Comparison of ENCODE assay signal across 8 cellular contexts in genomic region chr3:196082471-196082971, GRCh38. TPM values are rescaled to one million over a fixed set of nuclear protein-coding genes. Genes with fewer than 3 reads are reported as not detected.
DNase-seq lines count a peak whose midpoint lies in the region; ATAC-seq and TF ChIP-seq lines count a peak whose summit lies in the region.

No MANE protein-coding gene starts in this region.

- ATAC-seq in activated CD4-positive, alpha-beta T cell treated with anti-CD3 and anti-CD28 coated beads for 36 hours = no peak
- ATAC-seq in gastrocnemius medialis (no peak), HG02588 (IDR thresholded peaks at IDR 0.05; ENCODE audit: unreplicated experiment) (no peak), GM21717 (IDR thresholded peaks at IDR 0.05; ENCODE audit: unreplicated experiment) (no peak)

- H3K36me3 ChIP-seq in SK-N-MC (ENCODE audit: insufficient read depth, low read length) (no peaks in the 10 kb centered on the region; the same call in 1 of the 2 replicates), gastrocnemius medialis (no peaks in the 10 kb centered on the region)

- no peak for TF ChIP-seq POLR2A in gastrocnemius medialis (IDR thresholded peaks at IDR 0.05)

- H3K9me3 ChIP-seq in SK-N-MC (ENCODE audit: low read depth, low read length) (no peaks in the 10 kb centered on the region), gastrocnemius medialis (no peaks in the 10 kb centered on the region)

- H3K4me3 Mint-ChIP-seq in activated CD4-positive, alpha-beta T cell treated with anti-CD3 and anti-CD28 coated beads for 36 hours = peak overlapping the region; percentile 95

- POLR2A ChIA-PET in activated CD4-positive, alpha-beta T cell treated with anti-CD3 and anti-CD28 coated beads for 36 hours (lab: Charles Lee) = interaction anchor here (0.7 kb wide), 1 partner anchor 122 kb away, joined by 3 read pairs; no protein-coding TSS in a partner anchor

- peaks cover 28% of the 10 kb centered on the region for H3K4me1 Mint-ChIP-seq in activated CD4-positive, alpha-beta T cell treated with anti-CD3 and anti-CD28 coated beads for 36 hours

- TF ChIP-seq CTCF in foreskin fibroblast (IDR thresholded peaks at IDR 0.05; ENCODE audit: low read depth, low read length) (no peak), gastrocnemius medialis (IDR thresholded peaks at IDR 0.05 in 4 of 5, conservative IDR thresholded peaks at IDR 0.05 in 1 of 5) (no peak)

- H3K27me3 ChIP-seq in gastrocnemius medialis = no peaks in the 10 kb centered on the region

- H3K4me1 ChIP-seq in gastrocnemius medialis = peaks cover 31 to 38% of the 10 kb centered on the region in 2 donors

- in situ Hi-C loops in gastrocnemius medialis (cut with MboI; ENCODE audit: low sequenced_read_pairs in 4 of 4) = loop anchor here in 1 of 4 donors (25.0 kb wide), 1 partner anchor 430 kb away; the partner anchor contains the start of genes RNF168 and SMCO1

- peaks cover 29% of the 10 kb centered on the region for H3K36me3 Mint-ChIP-seq in activated CD4-positive, alpha-beta T cell treated with anti-CD3 and anti-CD28 coated beads for 36 hours (ENCODE audit: low read depth)

- CTCF ChIA-PET in activated CD4-positive, alpha-beta T cell treated with anti-CD3 and anti-CD28 coated beads for 36 hours (lab: Charles Lee) = interaction anchor here (0.6 to 1.0 kb wide), 2 partner anchors 9 to 32 kb away, joined by 4 read pairs; no protein-coding TSS in a partner anchor

- H3K27me3 Mint-ChIP-seq in activated CD4-positive, alpha-beta T cell treated with anti-CD3 and anti-CD28 coated beads for 36 hours = no peaks in the 10 kb centered on the region

- H3K27ac ChIP-seq in SK-N-MC (peak overlapping the region; percentile 80), gastrocnemius medialis (peak overlapping the region; percentile 89 to 100 (median 98))

- no peak for DNase-seq in activated CD4-positive, alpha-beta T cell treated with anti-CD3 and anti-CD28 coated beads for 36 hours
- DNase-seq in activated CD4-positive, alpha-beta T cell treated with anti-CD3 and anti-CD28 coated beads, Interleukin-2, amount 50 U/mL, for 1 hour = no peak
- DNase-seq in SK-N-MC (ENCODE audit: low read depth, low spot score) (peak; percentile 40), foreskin fibroblast (no peak), gastrocnemius medialis (no peak)
- DNase-seq in stimulated activated CD4-positive, alpha-beta T cell treated with anti-CD3 and anti-CD28 coated beads, Interleukin-4, amount 100 ng/mL, for 1 hour = no peak

- no peaks in the 10 kb centered on the region for H3K9me3 Mint-ChIP-seq in activated CD4-positive, alpha-beta T cell treated with anti-CD3 and anti-CD28 coated beads for 36 hours (ENCODE audit: low read depth)

- peak overlapping the region; percentile 87 for H3K9ac ChIP-seq in SK-N-MC (ENCODE audit: insufficient read length)

- H3K4me3 ChIP-seq in SK-N-MC = peak overlapping the region; percentile 99
- peak overlapping the region; percentile 86 to 89 for H3K4me3 ChIP-seq in foreskin fibroblast (ENCODE audit: low read depth in 1 of 2, low read length in 2 of 2)
- H3K4me3 ChIP-seq in gastrocnemius medialis = peak overlapping the region; percentile 70 to 98 (median 92)

- peak overlapping the region; percentile 78 for H3K27ac Mint-ChIP-seq in activated CD4-positive, alpha-beta T cell treated with anti-CD3 and anti-CD28 coated beads for 36 hours

- intact Hi-C loops in activated CD4-positive, alpha-beta T cell treated with anti-CD3 and anti-CD28 coated beads for 36 hours (cut with DNase I, micrococcal nuclease) = loop anchor here (1.0 to 5.0 kb wide), 7 partner anchors 30 to 421 kb away; partner anchors contain the start of genes DYNLT2B (in 1 of the 2), RNF168 (in 1 of the 2), TNK2 (in 1 of the 2) and UBXN7 (in 1 of the 2)
- intact Hi-C loops in gastrocnemius medialis (cut with DNase I; ENCODE audit: low total_unique reads) = loop anchor here (1.0 to 5.0 kb wide), 2 partner anchors 421 to 785 kb away; partner anchors contain the start of genes RNF168 and SENP5

RNA-seq across cellular contexts. Expression of gene TFRC, which starts 0.6 kb away (rescaled TPM):
- 100 to 1,000 TPM; 373 to 520 TPM for total RNA-seq in activated CD4-positive, alpha-beta T cell treated with anti-CD3 and anti-CD28 coated beads for 36 hours
- total RNA-seq in gastrocnemius medialis = 100 to 1,000 TPM in 1 of 4 donors, 10 to 100 TPM in 3; 23.1 to 162 (median 56.3) TPM
